In the genomic region with DNA sequence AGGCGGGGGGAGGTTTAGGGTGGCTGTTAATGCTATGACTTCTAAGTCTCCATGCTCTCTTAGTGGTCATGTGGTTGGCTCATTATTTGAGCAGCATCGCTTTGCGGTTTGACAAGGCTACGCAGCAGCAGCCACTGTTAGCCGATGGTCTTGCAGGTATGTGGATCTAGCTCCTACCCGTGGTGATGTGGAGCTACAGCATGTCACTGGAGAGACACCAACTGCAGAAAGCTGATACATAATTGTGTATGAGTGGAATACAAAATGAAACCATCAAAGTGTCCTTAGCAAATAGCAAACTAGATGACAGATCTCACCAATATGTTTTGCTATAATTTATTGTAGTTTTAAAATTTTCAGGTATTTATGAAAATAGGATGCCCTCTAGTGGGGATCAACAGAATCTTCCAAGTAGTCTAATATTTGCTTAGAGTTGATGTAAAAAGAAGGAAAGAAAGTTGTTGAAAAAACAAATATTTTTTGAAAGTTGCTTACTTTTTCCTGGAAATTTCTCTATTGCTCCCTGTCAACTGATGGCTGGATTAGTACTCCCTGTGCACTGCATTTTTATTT, we compare ENCODE assay signal across 9 cellular contexts.
DNase-seq lines count a peak whose midpoint lies in the region; ATAC-seq and TF ChIP-seq lines count a peak whose summit lies in the region.
"Had no signal": no experiment of that assay in that cellular context is flagged by ENCODE, and none has a peak within 500 bp of the region (broad histone marks: within the 10 kb centered on the region; RNA-seq: fewer than 3 reads in every experiment).

No MANE protein-coding gene starts in this region.

- peak overlapping the region; percentile 47 for H3K4me2 ChIP-seq in PC-9

- H3K27ac Mint-ChIP-seq in HFFc6 = peak overlapping the region; percentile 36
- H3K27ac Mint-ChIP-seq: IgD-negative memory B cell had no signal

- peaks cover 4% of the 10 kb centered on the region for H3K4me1 ChIP-seq in ACC112 (ENCODE audit: control insufficient read depth, insufficient read depth, low read length, unreplicated experiment)
- no peaks in the 10 kb centered on the region for H3K4me1 ChIP-seq in PC-9 (replicated peaks; ENCODE audit: insufficient read depth)
- no peaks in the 10 kb centered on the region for H3K4me1 ChIP-seq in thyroid gland

- no peaks in the 10 kb centered on the region for H3K9me3 Mint-ChIP-seq in HFFc6
- H3K9me3 Mint-ChIP-seq: IgD-negative memory B cell had no signal

- no peak overlapping the region for H3K27ac ChIP-seq in ACC112 (ENCODE audit: low read depth, low read length)
- no peak overlapping the region for H3K27ac ChIP-seq in PC-9
- H3K27ac ChIP-seq in thyroid gland = no peak overlapping the region

- peak overlapping the region; percentile 67 for H3K4me3 Mint-ChIP-seq in HFFc6
- H3K4me3 Mint-ChIP-seq: IgD-negative memory B cell had no signal

- CTCF ChIA-PET in PC-9 (lab: Charles Lee) = interaction anchor here (0.6 to 2.0 kb wide), 7 partner anchors 14 to 1313 kb away, joined by 4 to 26 read pairs (median 12); no protein-coding TSS in a partner anchor

- no peaks in the 10 kb centered on the region for H3F3A ChIP-seq in PC-9 (ENCODE audit: insufficient read depth, low read depth)

- H3K27me3 ChIP-seq in ACC112 (ENCODE audit: insufficient read depth, low read length) = no peaks in the 10 kb centered on the region
- no peaks in the 10 kb centered on the region for H3K27me3 ChIP-seq in PC-9 (ENCODE audit: insufficient read depth, low read depth)
- no peaks in the 10 kb centered on the region for H3K27me3 ChIP-seq in thyroid gland

- H3K36me3 ChIP-seq in ACC112 (ENCODE audit: insufficient read depth, low read length) (no peaks in the 10 kb centered on the region), PC-9 (ENCODE audit: low read depth) (no peaks in the 10 kb centered on the region), thyroid gland (no peaks in the 10 kb centered on the region)

- H3K4me3 ChIP-seq in ACC112 (ENCODE audit: low read depth, low read length) (peak overlapping the region; percentile 26; the same call in 1 of the 2 replicates), PC-9 (no peak overlapping the region), choroid plexus epithelial cell (ENCODE audit: low read depth, low read length) (no peak overlapping the region), thyroid gland (replicated peaks in 1 of 3) (no peak overlapping the region)

- WGBS in thyroid gland, 2 donors = 3 to 4% methylated on average over 6 of the region's 6 CpGs

- H3K79me2 ChIP-seq in ACC112 (ENCODE audit: control insufficient read depth, insufficient read depth, low read length, unreplicated experiment) (no peaks in the 10 kb centered on the region), PC-9 (ENCODE audit: low read depth) (no peaks in the 10 kb centered on the region)

- H3K9me3 ChIP-seq in PC-9 (ENCODE audit: insufficient read depth, low read depth) = no peaks in the 10 kb centered on the region
- H3K9me3 ChIP-seq in thyroid gland = no peaks in the 10 kb centered on the region

- TF ChIP-seq POLR2A in thyroid gland (IDR thresholded peaks at IDR 0.05) = no peak

- H3K36me3 Mint-ChIP-seq in HFFc6 (ENCODE audit: low read depth) = no peaks in the 10 kb centered on the region
- H3K36me3 Mint-ChIP-seq: IgD-negative memory B cell had no signal

- intact Hi-C loops in PC-9 (cut with micrococcal nuclease; ENCODE audit: unreplicated experiment) (loop anchor here (1.0 to 5.0 kb wide), 2 partner anchors 201 to 858 kb away; a partner anchor contains a TSS), thyroid gland (cut with DNase I) (loop anchor here (10.0 kb wide), 1 partner anchor 201 kb away; no protein-coding TSS in a partner anchor)

- peaks cover 45% of the 10 kb centered on the region for H3K4me1 Mint-ChIP-seq in HFFc6 (ENCODE audit: low read depth)

- H2AFZ ChIP-seq in ACC112 (ENCODE audit: low read length, unreplicated experiment) = no peak overlapping the region
- no peak overlapping the region for H2AFZ ChIP-seq in PC-9

- peaks cover 2% of the 10 kb centered on the region; the same call in 1 of the 2 replicates for H3K27me3 Mint-ChIP-seq in HFFc6 (ENCODE audit: insufficient read depth)

- POLR2A ChIA-PET in PC-9 (lab: Charles Lee; ENCODE audit: unreplicated experiment) = no interaction called here

- ATAC-seq in left lobe of liver = peak; percentile 100

- no peaks in the 10 kb centered on the region; the same call in 1 of the 2 replicates for H3K9me2 ChIP-seq in PC-9 (ENCODE audit: insufficient read depth)

- DNase-seq in HFFc6 (peak; percentile 99), M059J (ENCODE audit: low read depth) (peak; percentile 94), PC-9 (peak; percentile 62 to 64), choroid plexus epithelial cell (ENCODE audit: low read depth) (peak; percentile 99), left lobe of liver (ENCODE audit: low spot score) (peak; percentile 65), thyroid gland (peak; percentile 30 to 41)

- no peaks in the 10 kb centered on the region for H4K20me1 ChIP-seq in PC-9 (ENCODE audit: insufficient read depth)

- BruUV-seq in PC-9 (replicated peaks; lab: Mats Ljungman, UMichigan) = no TSS peak

- TF ChIP-seq CTCF in GM12873 (IDR thresholded peaks at IDR 0.05; ENCODE audit: insufficient read depth, low read depth, low read length, missing control alignments) (peak; percentile 97), HFFc6 (IDR thresholded peaks at IDR 0.05) (peak; percentile 99), PC-9 (conservative IDR thresholded peaks at IDR 0.05) (peak; percentile 98), choroid plexus epithelial cell (conservative IDR thresholded peaks at IDR 0.05; ENCODE audit: low read depth, low read length) (peak; percentile 100), thyroid gland (IDR thresholded peaks at IDR 0.05) (peak in 4 of 6 experiments; percentile 56 to 74 (median 64))

Comparison
In these comparisons a context has a peak if more than half of its experiments do, and no peak if none do; other contexts are left out.
1. DNase-seq: peak in every context shown above with its lines; median percentile 99 in HFFc6; 99 in choroid plexus epithelial cell; 94 in M059J; 65 in left lobe of liver; 63 in PC-9; 36 in thyroid gland.